In genomic region chr17:8939496-8940334, GRCh38 we compare ENCODE assay signal across 11 cellular contexts. TPM values are rescaled to one million over a fixed set of nuclear protein-coding genes. Genes with fewer than 3 reads are reported as not detected.
DNase-seq lines count a peak whose midpoint lies in the region; ATAC-seq lines count a peak whose summit lies in the region.
"Had no signal": no experiment of that assay in that cellular context is flagged by ENCODE, and none has a peak within 500 bp of the region (broad histone marks: within the 10 kb centered on the region; RNA-seq: fewer than 3 reads in every experiment).

No MANE protein-coding gene starts in this region.

- H3K4me1 Mint-ChIP-seq in activated T-helper 2 cell treated with anti-CD3 and anti-CD28 coated beads, Interferon-gamma antibody, Interleukin-2, Interleukin-4, amounts not matched to agents 10 μg/mL and 5 μg/mL and 100 μg/mL, durations not matched to agents 14 hours and 24 hours and 36 hours (ENCODE audit: low read depth), result peaks cover 63% of the 10 kb centered on the region
- H3K4me1 Mint-ChIP-seq in stimulated activated naive CD8-positive, alpha-beta T cell treated with anti-CD3 and anti-CD28 coated beads, Interleukin-15, Interleukin-2, amounts not matched to agents 100 ng/mL and 50 ng/mL, for 24 hours (ENCODE audit: low read depth), result peaks cover 92% of the 10 kb centered on the region

- peak overlapping the region; percentile 51 for H3K4me3 Mint-ChIP-seq in activated T-helper 2 cell treated with anti-CD3 and anti-CD28 coated beads, Interferon-gamma antibody, Interleukin-2, Interleukin-4, amounts not matched to agents 10 μg/mL and 5 μg/mL and 100 μg/mL, durations not matched to agents 14 hours and 24 hours and 36 hours (ENCODE audit: low read depth)
- H3K4me3 Mint-ChIP-seq in stimulated activated naive CD8-positive, alpha-beta T cell treated with anti-CD3 and anti-CD28 coated beads, Interleukin-15, Interleukin-2, amounts not matched to agents 100 ng/mL and 50 ng/mL, for 24 hours, result peak overlapping the region; percentile 77

- DNase-seq in activated effector memory CD4-positive, alpha-beta T cell treated with anti-CD3 and anti-CD28 coated beads, Interleukin-2, amount 50 U/mL, for 16 hours, result peak; percentile 73
- DNase-seq in activated effector memory CD4-positive, alpha-beta T cell treated with Interleukin-2 at 50 U/mL for 16 hours, result no peak
- DNase-seq in activated T-helper 2 cell treated with anti-CD3 and anti-CD28 coated beads, Interferon-gamma antibody, Interleukin-2, Interleukin-4, amounts not matched to agents 10 μg/mL and 5 μg/mL and 100 μg/mL, durations not matched to agents 14 hours and 24 hours and 36 hours (ENCODE audit: low spot score), result no peak
- DNase-seq in DMS 273 treated with DMSO at 0.1 percent for 48 hours (lab: John Stamatoyannopoulos, UW), result no peak
- DNase-seq: glutamatergic neuron, trophoblast cell had no signal

- H3K36me3 Mint-ChIP-seq in activated T-helper 2 cell treated with anti-CD3 and anti-CD28 coated beads, Interferon-gamma antibody, Interleukin-2, Interleukin-4, amounts not matched to agents 10 μg/mL and 5 μg/mL and 100 μg/mL, durations not matched to agents 14 hours and 24 hours and 36 hours (ENCODE audit: low read depth), result peaks cover 58% of the 10 kb centered on the region
- H3K36me3 Mint-ChIP-seq in stimulated activated naive CD8-positive, alpha-beta T cell treated with anti-CD3 and anti-CD28 coated beads, Interleukin-15, Interleukin-2, amounts not matched to agents 100 ng/mL and 50 ng/mL, for 24 hours (ENCODE audit: low read depth), result peaks cover 35% of the 10 kb centered on the region

- H3K9me3 Mint-ChIP-seq in activated T-helper 2 cell treated with anti-CD3 and anti-CD28 coated beads, Interferon-gamma antibody, Interleukin-2, Interleukin-4, amounts not matched to agents 10 μg/mL and 5 μg/mL and 100 μg/mL, durations not matched to agents 14 hours and 24 hours and 36 hours, result peaks cover 22% of the 10 kb centered on the region
- peaks cover 12% of the 10 kb centered on the region for H3K9me3 Mint-ChIP-seq in stimulated activated naive CD8-positive, alpha-beta T cell treated with anti-CD3 and anti-CD28 coated beads, Interleukin-15, Interleukin-2, amounts not matched to agents 100 ng/mL and 50 ng/mL, for 24 hours

- no peaks in the 10 kb centered on the region for H3K27me3 Mint-ChIP-seq in activated T-helper 2 cell treated with anti-CD3 and anti-CD28 coated beads, Interferon-gamma antibody, Interleukin-2, Interleukin-4, amounts not matched to agents 10 μg/mL and 5 μg/mL and 100 μg/mL, durations not matched to agents 14 hours and 24 hours and 36 hours (ENCODE audit: low read depth)
- no peaks in the 10 kb centered on the region for H3K27me3 Mint-ChIP-seq in stimulated activated naive CD8-positive, alpha-beta T cell treated with anti-CD3 and anti-CD28 coated beads, Interleukin-15, Interleukin-2, amounts not matched to agents 100 ng/mL and 50 ng/mL, for 24 hours

- ATAC-seq in HG03097 (IDR thresholded peaks at IDR 0.05; ENCODE audit: low FRiP score, unreplicated experiment) (peak; percentile 34), HG02588 (IDR thresholded peaks at IDR 0.05; ENCODE audit: unreplicated experiment) (no peak), HG03342 (IDR thresholded peaks at IDR 0.05; ENCODE audit: unreplicated experiment) (no peak)

- intact Hi-C loops in activated T-helper 2 cell treated with anti-CD3 and anti-CD28 coated beads, Interferon-gamma antibody, Interleukin-2, Interleukin-4, amounts not matched to agents 10 μg/mL and 5 μg/mL and 100 μg/mL, durations not matched to agents 14 hours and 24 hours and 36 hours (cut with micrococcal nuclease), result loop anchor here (1.0 to 2.0 kb wide), 2 partner anchors 17 to 41 kb away; no protein-coding TSS in a partner anchor

- peak overlapping the region; percentile 95 for H3K27ac Mint-ChIP-seq in activated T-helper 2 cell treated with anti-CD3 and anti-CD28 coated beads, Interferon-gamma antibody, Interleukin-2, Interleukin-4, amounts not matched to agents 10 μg/mL and 5 μg/mL and 100 μg/mL, durations not matched to agents 14 hours and 24 hours and 36 hours
- peak overlapping the region; percentile 95 for H3K27ac Mint-ChIP-seq in stimulated activated naive CD8-positive, alpha-beta T cell treated with anti-CD3 and anti-CD28 coated beads, Interleukin-15, Interleukin-2, amounts not matched to agents 100 ng/mL and 50 ng/mL, for 24 hours

RNA-seq across cellular contexts. Expression of gene PIK3R5, which starts 25.8 kb away (rescaled TPM):
- total RNA-seq in activated T-helper 2 cell treated with anti-CD3 and anti-CD28 coated beads, Interferon-gamma antibody, Interleukin-2, Interleukin-4, amounts not matched to agents 10 μg/mL and 5 μg/mL and 100 μg/mL, durations not matched to agents 14 hours and 24 hours and 36 hours, result 46.8 and 47.7 TPM in 2 replicates
- total RNA-seq: chondrocyte had no signal
